In genomic region chr14:26389646-26390508, GRCh38 we compare ENCODE assay signal across 16 cellular contexts.
DNase-seq lines count a peak whose midpoint lies in the region; ATAC-seq, FAIRE-seq and TF ChIP-seq lines count a peak whose summit lies in the region.
"Had no signal": no experiment of that assay in that cellular context is flagged by ENCODE, and none has a peak within 500 bp of the region (broad histone marks: within the 10 kb centered on the region; RNA-seq: fewer than 3 reads in every experiment).

No MANE protein-coding gene starts in this region.

- 13% methylated on average over 2 of the region's 2 CpGs for WGBS in HepG2 (ENCODE audit: low lambda C conversion rate)
- 60% methylated on average over 2 of the region's 2 CpGs for WGBS in right lobe of liver (ENCODE audit: insufficient coverage, low coverage, low lambda C conversion rate, missing lambda C conversion rate)

- ATAC-seq in HepG2 (no peak), right lobe of liver (no peak), left ventricle myocardium superior (peak; percentile 80), GM19023 (IDR thresholded peaks at IDR 0.05; ENCODE audit: unreplicated experiment) (no peak)
- ATAC-seq: effector memory CD8-positive, alpha-beta T cell had no signal

- no peak overlapping the region for H2AFZ ChIP-seq in HepG2 (ENCODE audit: low read length)

- CTCF ChIA-PET in HepG2 (lab: Yijun Ruan, JAX; ENCODE audit: low intra/inter-chr PET ratio, low total read pairs) (no interaction called here), RWPE1 (lab: Yijun Ruan, JAX) (interaction anchor here (0.6 kb wide), 1 partner anchor 217 kb away, joined by 3 read pairs; no protein-coding TSS in a partner anchor)

- no peak overlapping the region for H3K4me2 ChIP-seq in HepG2 (ENCODE audit: low read depth, low read length)

- BruUV-seq in HepG2 (replicated peaks; lab: Mats Ljungman, UMichigan) = no TSS peak

- TF ChIP-seq RAD21 in HepG2 (CRISPR knock-in tag; IDR thresholded peaks at IDR 0.05) = no peak

- FAIRE-seq in HepG2 (lab: Jason Lieb, UNC) = no peak

- H4K20me1 ChIP-seq in HepG2 (ENCODE audit: insufficient read depth, low read length) = no peaks in the 10 kb centered on the region

- H3K9me3 ChIP-seq in HepG2 (ENCODE audit: low read length) (peaks cover 99% of the 10 kb centered on the region), right lobe of liver (no peaks in the 10 kb centered on the region), Peyer's patch (no peaks in the 10 kb centered on the region)
- H3K9me3 ChIP-seq: breast epithelium, thyroid gland had no signal

- H3K27ac ChIP-seq in HepG2 (ENCODE audit: extremely low read length, insufficient read depth, low read length) (no peak overlapping the region), right lobe of liver (no peak overlapping the region), RWPE1 (no peak overlapping the region), Peyer's patch (no peak overlapping the region)
- H3K27ac ChIP-seq: breast epithelium, thyroid gland had no signal

- H3K4me3 ChIP-seq in HepG2 (replicated peaks in 1 of 3; ENCODE audit: insufficient read depth in 1 of 3, low read depth in 2 of 3, low read length in 3 of 3) (no peak overlapping the region), right lobe of liver (no peak overlapping the region), choroid plexus epithelial cell (ENCODE audit: low read depth, low read length) (no peak overlapping the region), Peyer's patch (no peak overlapping the region)
- H3K4me3 ChIP-seq: breast epithelium, thyroid gland had no signal

- DNase-seq in HepG2 (ENCODE audit: low spot score) = no peak
- no peak for DNase-seq in right lobe of liver
- DNase-seq in choroid plexus epithelial cell (ENCODE audit: low read depth) = peak; percentile 7
- DNase-seq in left ventricle myocardium superior = no peak
- DNase-seq in RWPE1 (ENCODE audit: low spot score) = no peak
- DNase-seq in Peyer's patch = no peak
- DNase-seq in NCI-H345 (lab: John Stamatoyannopoulos, UW) = no peak
- DNase-seq: activated CD4-positive, CD25-positive, alpha-beta regulatory T cell treated with anti-CD3 and anti-CD28 coated beads, Interleukin-2, amount 50 U/mL, for 72 hours; activated naive CD4-positive, alpha-beta T cell treated with anti-CD3 and anti-CD28 coated beads for 36 hours; effector memory CD8-positive, alpha-beta T cell; NCI-H2081; RPMI8226; stimulated activated CD4-positive, alpha-beta T cell treated with anti-CD3 and anti-CD28 coated beads, Interleukin-1b, Interleukin-23, amount 100 ng/mL, for 48 hours; thyroid gland had no signal

- TF ChIP-seq CTCF in HepG2 (CRISPR knock-in tag; IDR thresholded peaks at IDR 0.05) = no peak
- no peak for TF ChIP-seq CTCF in right lobe of liver (IDR thresholded peaks at IDR 0.05)
- no peak for TF ChIP-seq CTCF in choroid plexus epithelial cell (conservative IDR thresholded peaks at IDR 0.05; ENCODE audit: low read depth, low read length)
- no peak for TF ChIP-seq CTCF in RWPE1 (conservative IDR thresholded peaks at IDR 0.05; ENCODE audit: low read depth)
- no peak for TF ChIP-seq CTCF in Peyer's patch (IDR thresholded peaks at IDR 0.05)

- POLR2A ChIA-PET in HepG2 (lab: Yijun Ruan, JAX) = no interaction called here
- POLR2A ChIA-PET in RWPE1 (lab: Yijun Ruan, JAX; ENCODE audit: low non-redundant PET) = no interaction called here

- in situ Hi-C loops in HepG2 (cut with HindIII; ENCODE audit: extremely low pct_ligation_motif_present, low pct_unique_long_range_greater_than_20kb) = no loop called here

- TF ChIP-seq POLR2A in HepG2 (IDR thresholded peaks at IDR 0.05; ENCODE audit: insufficient read depth in 1 of 2, low read depth in 2 of 2, low read length in 2 of 2) = no peak
- no peak for TF ChIP-seq POLR2A in right lobe of liver (IDR thresholded peaks at IDR 0.05)
- TF ChIP-seq POLR2A in Peyer's patch (IDR thresholded peaks at IDR 0.05) = no peak

- no peaks in the 10 kb centered on the region for H3K79me2 ChIP-seq in HepG2 (ENCODE audit: insufficient read depth, low read length)

- H3K4me1 ChIP-seq in HepG2 (ENCODE audit: insufficient read depth, low read length) = no peaks in the 10 kb centered on the region
- H3K4me1 ChIP-seq in right lobe of liver = no peaks in the 10 kb centered on the region
- H3K4me1 ChIP-seq in Peyer's patch = peaks cover 0 to 9% (median 0%) of the 10 kb centered on the region in 4 donors
- H3K4me1 ChIP-seq: thyroid gland had no signal

- intact Hi-C loops in HepG2 (cut with micrococcal nuclease; ENCODE audit: unreplicated experiment) = no loop called here
- intact Hi-C loops in right lobe of liver (cut with DNase I) = no loop called here
- intact Hi-C loops in left ventricle myocardium superior (cut with micrococcal nuclease) = no loop called here

- H3K9ac ChIP-seq in HepG2 (ENCODE audit: insufficient read depth, low read depth, low read length) = no peak overlapping the region

- TF ChIP-seq EP300 in HepG2 (IDR thresholded peaks at IDR 0.05; ENCODE audit: low read depth in 2 of 2, low read length in 2 of 2) (no peak), HepG2 (CRISPR knock-in tag; IDR thresholded peaks at IDR 0.05; ENCODE audit: borderline replicate concordance) (no peak)

- H3K27me3 ChIP-seq in HepG2 (ENCODE audit: control insufficient read depth in 1 of 2, insufficient read depth in 2 of 2, low read length in 2 of 2) (no peaks in the 10 kb centered on the region), right lobe of liver (no peaks in the 10 kb centered on the region), Peyer's patch (no peaks in the 10 kb centered on the region)
- H3K27me3 ChIP-seq: breast epithelium, thyroid gland had no signal

- H3K36me3 ChIP-seq in HepG2 (replicated peaks in 1 of 2; ENCODE audit: control insufficient read depth in 1 of 2, insufficient read depth in 2 of 2, low read length in 2 of 2) (no peaks in the 10 kb centered on the region), right lobe of liver (no peaks in the 10 kb centered on the region), Peyer's patch (no peaks in the 10 kb centered on the region)
- H3K36me3 ChIP-seq: breast epithelium, thyroid gland had no signal

TF ChIP-seq in HepG2, 621 proteins besides CTCF, POLR2A, EP300 and RAD21:
- TF ChIP-seq MAFF (IDR thresholded peaks at IDR 0.05; ENCODE audit: low read depth, low read length) (peak; percentile 39), MAFK (conservative IDR thresholded peaks at IDR 0.05 in 1 of 2, IDR thresholded peaks at IDR 0.05 in 1 of 2; ENCODE audit: low read length in 2 of 2) (peak; percentile 21 to 43; a peak in 2 of 4 replicates), FOXK1 (CRISPR knock-in tag; IDR thresholded peaks at IDR 0.05; ENCODE audit: borderline replicate concordance, low read depth) (no peak)
TF ChIP-seq in HepG2: peak in this region for 2.
